In the genomic region with DNA sequence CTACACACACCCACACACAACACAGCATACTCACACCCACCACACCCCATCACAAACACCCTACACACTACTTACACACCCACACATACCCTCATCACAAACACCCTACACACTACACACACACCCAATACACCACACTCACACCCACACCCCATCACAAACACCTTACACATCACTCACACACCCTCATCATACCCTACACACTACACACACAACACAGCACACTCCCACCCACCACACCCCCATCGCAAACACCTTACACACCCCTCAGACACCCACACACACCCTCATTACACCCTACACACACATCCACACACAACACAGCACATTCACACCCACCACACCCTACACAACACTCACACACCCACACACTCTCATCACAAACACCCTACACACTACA, we compare ENCODE assay signal across 1 cellular context.
TF ChIP-seq lines count a peak whose summit lies in the region.

No MANE protein-coding gene starts in this region.

TF ChIP-seq in HEK293, 187 proteins besides CTCF, POLR2A, EP300 and RAD21 (continued from another document):
- TF ChIP-seq, protein P1, sequence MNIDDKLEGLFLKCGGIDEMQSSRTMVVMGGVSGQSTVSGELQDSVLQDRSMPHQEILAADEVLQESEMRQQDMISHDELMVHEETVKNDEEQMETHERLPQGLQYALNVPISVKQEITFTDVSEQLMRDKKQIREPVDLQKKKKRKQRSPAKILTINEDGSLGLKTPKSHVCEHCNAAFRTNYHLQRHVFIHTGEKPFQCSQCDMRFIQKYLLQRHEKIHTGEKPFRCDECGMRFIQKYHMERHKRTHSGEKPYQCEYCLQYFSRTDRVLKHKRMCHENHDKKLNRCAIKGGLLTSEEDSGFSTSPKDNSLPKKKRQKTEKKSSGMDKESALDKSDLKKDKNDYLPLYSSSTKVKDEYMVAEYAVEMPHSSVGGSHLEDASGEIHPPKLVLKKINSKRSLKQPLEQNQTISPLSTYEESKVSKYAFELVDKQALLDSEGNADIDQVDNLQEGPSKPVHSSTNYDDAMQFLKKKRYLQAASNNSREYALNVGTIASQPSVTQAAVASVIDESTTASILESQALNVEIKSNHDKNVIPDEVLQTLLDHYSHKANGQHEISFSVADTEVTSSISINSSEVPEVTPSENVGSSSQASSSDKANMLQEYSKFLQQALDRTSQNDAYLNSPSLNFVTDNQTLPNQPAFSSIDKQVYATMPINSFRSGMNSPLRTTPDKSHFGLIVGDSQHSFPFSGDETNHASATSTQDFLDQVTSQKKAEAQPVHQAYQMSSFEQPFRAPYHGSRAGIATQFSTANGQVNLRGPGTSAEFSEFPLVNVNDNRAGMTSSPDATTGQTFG (tag by site-specific recombination; IDR thresholded peaks at IDR 0.05; ENCODE audit: borderline replicate concordance) = no peak
- 0 out of 2 replicates have a peak, but pooled peaks have one; percentile 10 for TF ChIP-seq ZNF248 (tag by site-specific recombination; IDR thresholded peaks at IDR 0.05)
- TF ChIP-seq SCRT2 (tag by site-specific recombination; IDR thresholded peaks at IDR 0.05) = no peak
- TF ChIP-seq ZNF19 (tag by site-specific recombination; IDR thresholded peaks at IDR 0.05; ENCODE audit: low read depth) = no peak
- TF ChIP-seq ZNF366 (tag by site-specific recombination; conservative IDR thresholded peaks at IDR 0.05) = no peak
- no peak for TF ChIP-seq IKZF3 (tag by site-specific recombination; IDR thresholded peaks at IDR 0.05)
- no peak for TF ChIP-seq ZNF610 (tag by site-specific recombination; IDR thresholded peaks at IDR 0.05; ENCODE audit: borderline replicate concordance)
- TF ChIP-seq ZNF571 (tag by site-specific recombination; IDR thresholded peaks at IDR 0.05) = no peak
- TF ChIP-seq ZNF621 (tag by site-specific recombination; IDR thresholded peaks at IDR 0.05) = no peak
- TF ChIP-seq, protein P2, sequence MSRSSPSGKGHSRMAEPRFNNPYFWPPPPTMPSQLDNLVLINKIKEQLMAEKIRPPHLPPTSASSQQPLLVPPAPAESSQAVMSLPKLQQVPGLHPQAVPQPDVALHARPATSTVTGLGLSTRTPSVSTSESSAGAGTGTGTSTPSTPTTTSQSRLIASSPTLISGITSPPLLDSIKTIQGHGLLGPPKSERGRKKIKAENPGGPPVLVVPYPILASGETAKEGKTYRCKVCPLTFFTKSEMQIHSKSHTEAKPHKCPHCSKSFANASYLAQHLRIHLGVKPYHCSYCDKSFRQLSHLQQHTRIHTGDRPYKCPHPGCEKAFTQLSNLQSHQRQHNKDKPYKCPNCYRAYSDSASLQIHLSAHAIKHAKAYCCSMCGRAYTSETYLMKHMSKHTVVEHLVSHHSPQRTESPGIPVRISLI (tag by site-specific recombination; IDR thresholded peaks at IDR 0.05) = no peak
- no peak for TF ChIP-seq ZNF521 (tag by site-specific recombination; IDR thresholded peaks at IDR 0.05)
- no peak for TF ChIP-seq ZBTB17 (tag by site-specific recombination; IDR thresholded peaks at IDR 0.05)
- TF ChIP-seq KLF7 (tag by site-specific recombination; IDR thresholded peaks at IDR 0.05; ENCODE audit: borderline replicate concordance) = no peak; the same call in none of the 2 replicates
- TF ChIP-seq ZEB2 (tag by site-specific recombination; IDR thresholded peaks at IDR 0.05) = no peak
- TF ChIP-seq ZNF23 (tag by site-specific recombination; IDR thresholded peaks at IDR 0.05; ENCODE audit: borderline replicate concordance) = no peak
- TF ChIP-seq SALL2 (tag by site-specific recombination; IDR thresholded peaks at IDR 0.05; ENCODE audit: borderline replicate concordance) = 0 out of 2 replicates have a peak, but pooled peaks have one; percentile 36
- TF ChIP-seq, protein P3, sequence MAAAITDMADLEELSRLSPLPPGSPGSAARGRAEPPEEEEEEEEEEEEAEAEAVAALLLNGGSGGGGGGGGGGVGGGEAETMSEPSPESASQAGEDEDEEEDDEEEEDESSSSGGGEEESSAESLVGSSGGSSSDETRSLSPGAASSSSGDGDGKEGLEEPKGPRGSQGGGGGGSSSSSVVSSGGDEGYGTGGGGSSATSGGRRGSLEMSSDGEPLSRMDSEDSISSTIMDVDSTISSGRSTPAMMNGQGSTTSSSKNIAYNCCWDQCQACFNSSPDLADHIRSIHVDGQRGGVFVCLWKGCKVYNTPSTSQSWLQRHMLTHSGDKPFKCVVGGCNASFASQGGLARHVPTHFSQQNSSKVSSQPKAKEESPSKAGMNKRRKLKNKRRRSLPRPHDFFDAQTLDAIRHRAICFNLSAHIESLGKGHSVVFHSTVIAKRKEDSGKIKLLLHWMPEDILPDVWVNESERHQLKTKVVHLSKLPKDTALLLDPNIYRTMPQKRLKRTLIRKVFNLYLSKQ (tag by site-specific recombination; IDR thresholded peaks at IDR 0.05; ENCODE audit: borderline replicate concordance) = 0 out of 2 replicates have a peak, but pooled peaks have one; percentile 10
- TF ChIP-seq ZNF133 (tag by site-specific recombination; IDR thresholded peaks at IDR 0.05) = no peak
- TF ChIP-seq ZFP37 (tag by site-specific recombination; IDR thresholded peaks at IDR 0.05) = no peak
- TF ChIP-seq ZBTB1 (tag by site-specific recombination; IDR thresholded peaks at IDR 0.05) = 0 out of 2 replicates have a peak, but pooled peaks have one; percentile 4
